Comparison of ENCODE assay signal across 26 cellular contexts in the genomic region with DNA sequence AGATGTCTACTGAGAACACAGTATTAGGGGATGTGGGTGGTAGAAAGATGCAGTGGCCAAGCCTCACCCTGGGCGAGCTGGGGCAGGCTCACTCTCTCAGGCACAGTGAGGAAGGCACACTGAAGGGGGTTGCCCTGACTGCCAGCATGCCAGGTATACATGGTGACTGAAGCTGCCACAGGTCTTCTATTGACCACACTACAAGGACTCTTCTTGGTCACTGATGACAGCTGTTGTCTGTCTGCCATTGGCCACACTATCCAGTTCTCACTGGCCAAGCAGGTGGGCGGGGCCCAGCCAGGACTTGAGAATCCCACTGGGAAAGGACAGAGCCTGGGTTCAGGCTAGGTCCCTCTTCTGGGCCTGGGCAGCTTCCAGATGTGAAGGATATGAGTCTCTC. TPM values are rescaled to one million over a fixed set of nuclear protein-coding genes. Genes with fewer than 3 reads are reported as not detected.
DNase-seq lines count a peak whose midpoint lies in the region; ATAC-seq, FAIRE-seq and TF ChIP-seq lines count a peak whose summit lies in the region.
"Had no signal": no experiment of that assay in that cellular context is flagged by ENCODE, and none has a peak within 500 bp of the region (broad histone marks: within the 10 kb centered on the region; RNA-seq: fewer than 3 reads in every experiment).

No MANE protein-coding gene starts in this region.

- CTCF ChIA-PET in mammary epithelial cell (lab: Charles Lee; ENCODE audit: low non-redundant PET) (no interaction called here), MCF 10A (lab: Yijun Ruan, JAX) (interaction anchor here (0.8 kb wide), 2 partner anchors 104 to 150 kb away, joined by 3 read pairs; no protein-coding TSS in a partner anchor), endothelial cell of umbilical vein (lab: Charles Lee) (interaction anchor here (0.7 kb wide), 1 partner anchor 17 kb away, joined by 3 read pairs; no protein-coding TSS in a partner anchor)

- in situ Hi-C loops in mammary epithelial cell (cut with MboI; ENCODE audit: low sequenced_read_pairs in 2 of 2): loop anchor here (10.0 kb wide), 1 partner anchor 145 kb away; no protein-coding TSS in a partner anchor

- H3K4me1 ChIP-seq in mammary epithelial cell (ENCODE audit: insufficient read depth, low read length) (peaks cover 13% of the 10 kb centered on the region), endothelial cell of umbilical vein (ENCODE audit: control insufficient read depth, extremely low read depth, insufficient read depth, low read length) (no peaks in the 10 kb centered on the region), stomach smooth muscle (ENCODE audit: control insufficient read depth, insufficient read depth, low read length) (peaks cover 10% of the 10 kb centered on the region), vagina (peaks cover 6% of the 10 kb centered on the region)
- H3K4me1 ChIP-seq: A549 had no signal

- no peaks in the 10 kb centered on the region for H3K9me3 ChIP-seq in mammary epithelial cell (replicated peaks; ENCODE audit: insufficient read depth, low read length)
- H3K9me3 ChIP-seq in endothelial cell of umbilical vein (replicated peaks; ENCODE audit: control insufficient read depth, insufficient read depth, low read length): no peaks in the 10 kb centered on the region
- no peaks in the 10 kb centered on the region for H3K9me3 ChIP-seq in stomach smooth muscle (ENCODE audit: control insufficient read depth in 2 of 2, low read length in 2 of 2)
- no peaks in the 10 kb centered on the region for H3K9me3 ChIP-seq in vagina
- H3K9me3 ChIP-seq: A549 had no signal

- no TSS peak for BruUV-seq in mammary epithelial cell (replicated peaks; lab: Mats Ljungman, UMichigan)
- no TSS peak for BruUV-seq in MCF 10A (replicated peaks; lab: Mats Ljungman, UMichigan)
- BruUV-seq in endothelial cell of umbilical vein (replicated peaks; lab: Mats Ljungman, UMichigan): no TSS peak

- peak; percentile 69 for FAIRE-seq in endothelial cell of umbilical vein (lab: Jason Lieb, UNC)
- FAIRE-seq: A549, small intestine had no signal

- no peaks in the 10 kb centered on the region for H3K4me1 Mint-ChIP-seq in MCF 10A (ENCODE audit: insufficient read depth, unreplicated experiment)
- H3K4me1 Mint-ChIP-seq: activated naive CD8-positive, alpha-beta T cell treated with anti-CD3 and anti-CD28 coated beads, Interleukin-2, amount 50 U/mL, for 24 hours had no signal

- dilution Hi-C loops in mammary epithelial cell (cut with HindIII; ENCODE audit: low sequenced_read_pairs) (loop anchor here (5.0 kb wide), 1 partner anchor 37 kb away; the partner anchor contains the start of gene TBC1D14), endothelial cell of umbilical vein (cut with MboI; ENCODE audit: extremely low pct_ligation_motif_present, low sequenced_read_pairs) (no loop called here)

- H3K79me2 ChIP-seq in mammary epithelial cell (ENCODE audit: insufficient read depth, low read length): no peaks in the 10 kb centered on the region
- H3K79me2 ChIP-seq in endothelial cell of umbilical vein (ENCODE audit: control insufficient read depth, insufficient read depth, low read length): no peaks in the 10 kb centered on the region

- H2AFZ ChIP-seq in mammary epithelial cell (ENCODE audit: low read depth, low read length) (no peak overlapping the region), endothelial cell of umbilical vein (ENCODE audit: low read depth, low read length) (no peak overlapping the region)

- H4K20me1 ChIP-seq in mammary epithelial cell (ENCODE audit: insufficient read depth, low read length): no peaks in the 10 kb centered on the region
- no peaks in the 10 kb centered on the region for H4K20me1 ChIP-seq in endothelial cell of umbilical vein (replicated peaks; ENCODE audit: control insufficient read depth, extremely low read depth, insufficient read depth, low read length)

- H3K36me3 ChIP-seq in mammary epithelial cell (ENCODE audit: insufficient read depth, low read length): peaks cover 11% of the 10 kb centered on the region
- H3K36me3 ChIP-seq in endothelial cell of umbilical vein (ENCODE audit: control insufficient read depth in 2 of 2, extremely low read depth in 1 of 2, insufficient read depth in 2 of 2, low read length in 2 of 2): peaks cover 9 to 21% of the 10 kb centered on the region in 2 experiments
- H3K36me3 ChIP-seq in stomach smooth muscle (ENCODE audit: control insufficient read depth in 2 of 2, insufficient read depth in 2 of 2, low read length in 2 of 2): peaks cover 40 to 51% of the 10 kb centered on the region in 2 donors
- peaks cover 0 to 21% of the 10 kb centered on the region in 2 donors for H3K36me3 ChIP-seq in vagina

- no peak overlapping the region for H3K27ac ChIP-seq in mammary epithelial cell (ENCODE audit: insufficient read depth, low read depth, low read length)
- no peak overlapping the region for H3K27ac ChIP-seq in endothelial cell of umbilical vein (ENCODE audit: insufficient read depth, low read depth, low read length)
- H3K27ac ChIP-seq in stomach smooth muscle (ENCODE audit: low read length): peak overlapping the region; percentile 11
- no peak overlapping the region for H3K27ac ChIP-seq in vagina
- H3K27ac ChIP-seq: A549 had no signal

- intact Hi-C loops in mammary epithelial cell (cut with micrococcal nuclease) (loop anchor here (5.0 kb wide), 1 partner anchor 323 kb away; no protein-coding TSS in a partner anchor), MCF 10A (cut with micrococcal nuclease) (loop anchor here (5.0 kb wide), 1 partner anchor 202 kb away; no protein-coding TSS in a partner anchor), endothelial cell of umbilical vein (cut with micrococcal nuclease) (no loop called here), vagina (cut with DNase I) (loop anchor here (10.0 kb wide), 1 partner anchor 85 kb away; the partner anchor contains the start of gene KIAA0232)

- TF ChIP-seq POLR2A in endothelial cell of umbilical vein (IDR thresholded peaks at IDR 0.05; ENCODE audit: low read depth, low read length): no peak
- TF ChIP-seq POLR2A in vagina (IDR thresholded peaks at IDR 0.05): no peak

- H3K4me3 ChIP-seq in mammary epithelial cell (replicated peaks in 1 of 3; ENCODE audit: insufficient read depth in 1 of 3, low read depth in 2 of 3, low read length in 3 of 3) (no peak overlapping the region), endothelial cell of umbilical vein (replicated peaks in 1 of 3; ENCODE audit: insufficient read depth in 1 of 3, low read depth in 1 of 3, low read length in 3 of 3) (no peak overlapping the region), stomach smooth muscle (ENCODE audit: low read length in 2 of 2) (no peak overlapping the region), vagina (no peak overlapping the region)
- H3K4me3 ChIP-seq: A549 had no signal

- H3K27me3 ChIP-seq in mammary epithelial cell (ENCODE audit: insufficient read depth, low read length): no peaks in the 10 kb centered on the region
- H3K27me3 ChIP-seq in endothelial cell of umbilical vein (ENCODE audit: control insufficient read depth in 2 of 2, insufficient read depth in 2 of 2, low read length in 2 of 2): no peaks in the 10 kb centered on the region
- H3K27me3 ChIP-seq in stomach smooth muscle (ENCODE audit: control insufficient read depth in 1 of 2, insufficient read depth in 2 of 2, low read length in 2 of 2): no peaks in the 10 kb centered on the region
- no peaks in the 10 kb centered on the region for H3K27me3 ChIP-seq in vagina

- H3K27me3 Mint-ChIP-seq in MCF 10A (ENCODE audit: insufficient read depth, unreplicated experiment): no peaks in the 10 kb centered on the region
- H3K27me3 Mint-ChIP-seq: activated naive CD8-positive, alpha-beta T cell treated with anti-CD3 and anti-CD28 coated beads, Interleukin-2, amount 50 U/mL, for 24 hours; activated T-cell treated with anti-CD3 and anti-CD28 coated beads, Interleukin-2, amount 50 U/mL, for 24 hours; progenitor cell of endocrine pancreas had no signal

- POLR2A ChIA-PET in MCF 10A (lab: Yijun Ruan, JAX) (no interaction called here), endothelial cell of umbilical vein (lab: Charles Lee) (no interaction called here)

- H3K27ac Mint-ChIP-seq in MCF 10A (ENCODE audit: low read depth, unreplicated experiment): no peak overlapping the region
- H3K27ac Mint-ChIP-seq: activated naive CD8-positive, alpha-beta T cell treated with anti-CD3 and anti-CD28 coated beads, Interleukin-2, amount 50 U/mL, for 24 hours; activated T-cell treated with anti-CD3 and anti-CD28 coated beads, Interleukin-2, amount 50 U/mL, for 24 hours; CD8-positive, alpha-beta T cell; H9 had no signal

- H3K9me1 ChIP-seq in endothelial cell of umbilical vein (replicated peaks; ENCODE audit: control insufficient read depth, extremely low read depth, insufficient read depth, low read length): no peaks in the 10 kb centered on the region

- H3K9ac ChIP-seq in mammary epithelial cell (ENCODE audit: insufficient read depth, low read length) (no peak overlapping the region), endothelial cell of umbilical vein (replicated peaks; ENCODE audit: extremely low read depth, insufficient read depth, low read length) (no peak overlapping the region), stomach smooth muscle (ENCODE audit: low read length in 2 of 2) (no peak overlapping the region)

- ATAC-seq in left lobe of liver: no peak
- ATAC-seq: A549; activated naive CD8-positive, alpha-beta T cell treated with anti-CD3 and anti-CD28 coated beads, Interleukin-2, amount 50 U/mL, for 24 hours; CD8-positive, alpha-beta T cell had no signal

- H3K4me3 Mint-ChIP-seq in MCF 10A (ENCODE audit: unreplicated experiment): no peak overlapping the region
- H3K4me3 Mint-ChIP-seq: activated naive CD8-positive, alpha-beta T cell treated with anti-CD3 and anti-CD28 coated beads, Interleukin-2, amount 50 U/mL, for 24 hours; activated T-cell treated with anti-CD3 and anti-CD28 coated beads, Interleukin-2, amount 50 U/mL, for 24 hours; CD8-positive, alpha-beta T cell; H9; neural crest cell had no signal

- no peaks in the 10 kb centered on the region for H3K9me3 Mint-ChIP-seq in MCF 10A (ENCODE audit: unreplicated experiment)
- H3K9me3 Mint-ChIP-seq: activated naive CD8-positive, alpha-beta T cell treated with anti-CD3 and anti-CD28 coated beads, Interleukin-2, amount 50 U/mL, for 24 hours; activated T-cell treated with anti-CD3 and anti-CD28 coated beads, Interleukin-2, amount 50 U/mL, for 24 hours; CD8-positive, alpha-beta T cell; H9; neural crest cell had no signal

- H3K4me2 ChIP-seq in mammary epithelial cell (ENCODE audit: insufficient read depth, low read depth, low read length) (no peak overlapping the region), endothelial cell of umbilical vein (ENCODE audit: insufficient read depth, low read length) (no peak overlapping the region)
- H3K4me2 ChIP-seq: A549 had no signal

- peaks cover 74% of the 10 kb centered on the region for H3K36me3 Mint-ChIP-seq in MCF 10A (ENCODE audit: insufficient read depth, unreplicated experiment)

- no peak for TF ChIP-seq CTCF in mammary epithelial cell (conservative IDR thresholded peaks at IDR 0.05 in 1 of 2, IDR thresholded peaks at IDR 0.05 in 1 of 2; ENCODE audit: extremely low read depth in 1 of 2, insufficient read depth in 1 of 2, low read depth in 1 of 2, low read length in 2 of 2)
- TF ChIP-seq CTCF in MCF 10A (IDR thresholded peaks at IDR 0.05; ENCODE audit: unreplicated experiment): no peak
- no peak for TF ChIP-seq CTCF in endothelial cell of umbilical vein (IDR thresholded peaks at IDR 0.05; ENCODE audit: extremely low read depth in 1 of 2, insufficient read depth in 1 of 2, low read depth in 1 of 2, low read length in 2 of 2)
- TF ChIP-seq CTCF in vagina (IDR thresholded peaks at IDR 0.05): no peak

- peak; percentile 70 for DNase-seq in mammary epithelial cell
- DNase-seq in MCF 10A (ENCODE audit: unreplicated experiment): no peak
- no peak for DNase-seq in endothelial cell of umbilical vein (ENCODE audit: low read depth, low spot score)
- DNase-seq in left lobe of liver (ENCODE audit: low spot score): peak; percentile 42
- no peak for DNase-seq in cerebellar cortex (ENCODE audit: low spot score)
- no peak for DNase-seq in activated naive CD4-positive, alpha-beta T cell treated with Interleukin-2 at 50 U/mL for 16 hours
- DNase-seq in vagina (ENCODE audit: extremely low spot score in 2 of 2): no peak
- DNase-seq: activated CD4-positive, alpha-beta T cell treated with anti-CD3 and anti-CD28 coated beads for 48 hours; activated gamma-delta T cell treated with Interleukin-2 at 50 U/mL for 16 hours; activated naive CD8-positive, alpha-beta T cell treated with anti-CD3 and anti-CD28 coated beads, Interleukin-2, amount 50 U/mL, for 24 hours; activated T-cell treated with anti-CD3 and anti-CD28 coated beads, Interleukin-2, amount 50 U/mL, for 24 hours; AML-193; CD8-positive, alpha-beta T cell; DMS 273 treated with DMSO at 0.1 percent for 48 hours; H9; NCI-H2081; NCI-H345; NCI-H774; small intestine; stimulated activated CD4-positive, alpha-beta T cell treated with anti-CD3 and anti-CD28 coated beads, Interleukin-1b, Interleukin-23, amount 100 ng/mL, for 48 hours; stimulated activated CD8-positive, alpha-beta memory T cell treated with anti-CD3 and anti-CD28 coated beads, Interleukin-4, amount 100 ng/mL, for 48 hours; trophoblast cell had no signal

- WGBS in mammary epithelial cell (ENCODE audit: low coverage, missing lambda C conversion rate): 21% methylated on average over 2 of the region's 2 CpGs

RNA-seq across cellular contexts. Expression of gene TBC1D14, which starts 39.7 kb away (rescaled TPM):
- 10 to 100 TPM; 62.9 to 89.5 TPM for total RNA-seq in mammary epithelial cell
- polyA plus RNA-seq in mammary epithelial cell: 44.2 TPM
- polyA minus RNA-seq in mammary epithelial cell: 51.9 TPM
- total RNA-seq in MCF 10A (2022): 52.6 and 55.1 TPM in 2 replicates
- total RNA-seq in endothelial cell of umbilical vein: 23.3 and 24.8 TPM in 2 replicates
- 22.2 and 23.7 TPM in 2 replicates for polyA plus RNA-seq in endothelial cell of umbilical vein
- 23.4 and 23.9 TPM in 2 replicates for polyA plus RNA-seq in endothelial cell of umbilical vein (2011; cell fraction: cytosol; rRNA removed)
- polyA plus RNA-seq in endothelial cell of umbilical vein (2011; cell fraction: nucleus; rRNA removed): 25.6 and 30.0 TPM in 2 replicates
- polyA plus RNA-seq in endothelial cell of umbilical vein (2012): 21.0 and 23.3 TPM in 2 replicates
- 28.1 and 29.0 TPM in 2 replicates for polyA minus RNA-seq in endothelial cell of umbilical vein
- 16.4 TPM for polyA minus RNA-seq in endothelial cell of umbilical vein (2011; cell fraction: cytosol; rRNA and poly(A)+ RNA removed)
- polyA minus RNA-seq in endothelial cell of umbilical vein (2011; cell fraction: nucleus; rRNA and poly(A)+ RNA removed): 13.9 and 14.3 TPM in 2 replicates
- 29.3 TPM for total RNA-seq in left lobe of liver
- 35.4 TPM for total RNA-seq in vagina

Comparison
In these comparisons a context has a peak if more than half of its experiments do, and no peak if none do; other contexts are left out.
1. DNase-seq: peak in mammary epithelial cell (single experiment) and left lobe of liver (single experiment); none in MCF 10A (single experiment), endothelial cell of umbilical vein (single experiment), cerebellar cortex (single experiment), activated naive CD4-positive, alpha-beta T cell treated with Interleukin-2 at 50 U/mL for 16 hours (single experiment) and vagina (0 of 2).